16 cellular contexts compared by ENCODE assay signal in genomic region chr7:36011588-36011965, GRCh38.
A peak's percentile ranks its signal among the peaks of the same experiment; 100 is the strongest.
DNase-seq lines count a peak whose midpoint lies in the region; ATAC-seq, FAIRE-seq and TF ChIP-seq lines count a peak whose summit lies in the region.
"Had no signal": no experiment of that assay in that cellular context is flagged by ENCODE, and none has a peak within 500 bp of the region (broad histone marks: within the 10 kb centered on the region; RNA-seq: fewer than 3 reads in every experiment).

No MANE protein-coding gene starts in this region.

- H3K4me3 Mint-ChIP-seq in WTC11 (no peak overlapping the region), HFFc6 (no peak overlapping the region)

- H3K36me3 Mint-ChIP-seq in WTC11 (no peaks in the 10 kb centered on the region), HFFc6 (ENCODE audit: low read depth) (no peaks in the 10 kb centered on the region)

- H3K9me3 Mint-ChIP-seq in WTC11: no peaks in the 10 kb centered on the region; the same call in 1 of the 2 replicates
- H3K9me3 Mint-ChIP-seq in HFFc6: no peaks in the 10 kb centered on the region

- POLR2A ChIA-PET in WTC11 (lab: Charles Lee): no interaction called here

- H3K27ac Mint-ChIP-seq in WTC11 (no peak overlapping the region), HFFc6 (no peak overlapping the region)

- CTCF ChIA-PET in WTC11 (lab: Charles Lee): interaction anchor here (0.7 to 4.1 kb wide), 8 partner anchors 10 to 308 kb away, joined by 3 to 34 read pairs (median 3); no protein-coding TSS in a partner anchor

- DNase-seq in NCI-H345 (lab: John Stamatoyannopoulos, UW) (peak; percentile 13), NCI-H345 treated with DMSO at 0.1 percent for 48 hours (lab: John Stamatoyannopoulos, UW; ENCODE audit: unreplicated experiment) (no peak), WTC11 (ENCODE audit: low spot score) (peak; percentile 22), iPS DF 19.7 (ENCODE audit: low read depth, low spot score) (peak; percentile 17), smooth muscle cell of the brain vasculature (ENCODE audit: low read depth, low spot score) (peak; percentile 21), frontal cortex (ENCODE audit: low spot score in 2 of 2) (no peak), HFFc6 (no peak)
- DNase-seq: Kasumi-1; NCI-H1105 treated with DMSO at 0.1 percent for 48 hours; NCI-H2029; NCI-H2227 treated with DMSO at 0.1 percent for 48 hours; NCI-H526 treated with DMSO at 0.1 percent for 48 hours; NK-92 treated with Interleukin-12 subunit alpha and Interleukin-12 subunit beta, amount 100 ng/mL, for 24 hours had no signal

- H3K27me3 Mint-ChIP-seq in WTC11 (ENCODE audit: low read depth): no peaks in the 10 kb centered on the region; the same call in 1 of the 2 replicates
- H3K27me3 Mint-ChIP-seq in HFFc6 (ENCODE audit: insufficient read depth): peaks cover 5% of the 10 kb centered on the region; the same call in 1 of the 2 replicates

- TF ChIP-seq CTCF in WTC11 (IDR thresholded peaks at IDR 0.05) (no peak), HFFc6 (IDR thresholded peaks at IDR 0.05) (no peak)

- H3K4me1 Mint-ChIP-seq in WTC11 (peaks cover 12% of the 10 kb centered on the region), HFFc6 (ENCODE audit: low read depth) (peaks cover 12% of the 10 kb centered on the region)

- FAIRE-seq in frontal cortex (lab: Jason Lieb, UNC): no peak
- FAIRE-seq: G401.6, GM12892 had no signal

- ATAC-seq in WTC11 (peak; percentile 81), HG03039 (IDR thresholded peaks at IDR 0.05; ENCODE audit: unreplicated experiment) (no peak)

TF ChIP-seq in WTC11, 78 proteins besides CTCF, POLR2A, EP300 and RAD21:
- TF ChIP-seq PREB (CRISPR knock-in tag; IDR thresholded peaks at IDR 0.05; ENCODE audit: borderline replicate concordance): no peak
- TF ChIP-seq ZNF423 (CRISPR knock-in tag; IDR thresholded peaks at IDR 0.05): peak; percentile 97

Comparison
In these comparisons a context has a peak if more than half of its experiments do, and no peak if none do; other contexts are left out.
1. DNase-seq: peak in NCI-H345 (single experiment), WTC11 (single experiment), iPS DF 19.7 (single experiment) and smooth muscle cell of the brain vasculature (single experiment); none in NCI-H345 treated with DMSO at 0.1 percent for 48 hours (single experiment), frontal cortex (0 of 2) and HFFc6 (single experiment).